Comparison of ENCODE assay signal across 15 cellular contexts in genomic region chr11:47603295-47603694, GRCh38. TPM values are rescaled to one million over a fixed set of nuclear protein-coding genes. Genes with fewer than 3 reads are reported as not detected.
A peak's percentile ranks its signal among the peaks of the same experiment; 100 is the strongest.
DNase-seq lines count a peak whose midpoint lies in the region; ATAC-seq and TF ChIP-seq lines count a peak whose summit lies in the region.
"Had no signal": no experiment of that assay in that cellular context is flagged by ENCODE, and none has a peak within 500 bp of the region (broad histone marks: within the 10 kb centered on the region; RNA-seq: fewer than 3 reads in every experiment).

No MANE protein-coding gene starts in this region.

- ATAC-seq in IMR-90 (ENCODE audit: low read depth) (peak; percentile 31; the same call in 1 of the 2 replicates), aorta (ENCODE audit: low FRiP score) (no peak)
- ATAC-seq: GM12878, HCT116 had no signal

- in situ Hi-C loops in IMR-90 (cut with MboI; ENCODE audit: low sequenced_read_pairs), result no loop called here

- H2BK20ac ChIP-seq in IMR-90 (ENCODE audit: low read depth, low read length), result no peak overlapping the region

- H2AK5ac ChIP-seq in IMR-90 (ENCODE audit: low read depth, low read length) (no peak overlapping the region), mesendoderm (ENCODE audit: low read length) (no peak overlapping the region)

- no peaks in the 10 kb centered on the region for H3K9me3 ChIP-seq in IMR-90 (ENCODE audit: control insufficient read depth, insufficient read depth, low read length)
- H3K9me3 ChIP-seq in aorta (ENCODE audit: control insufficient read depth, low read length), result no peaks in the 10 kb centered on the region
- H3K9me3 ChIP-seq: BLaER1 had no signal

- H3K27me3 ChIP-seq in IMR-90 (ENCODE audit: control insufficient read depth, insufficient read depth, low read length) (no peaks in the 10 kb centered on the region; the same call in 1 of the 2 replicates), mesendoderm (ENCODE audit: insufficient read depth, low read length, poor library complexity) (no peaks in the 10 kb centered on the region), aorta (ENCODE audit: control insufficient read depth in 1 of 2, insufficient read depth in 2 of 2, low read length in 1 of 2) (no peaks in the 10 kb centered on the region)
- H3K27me3 ChIP-seq: BLaER1 had no signal

- POLR2A ChIA-PET in IMR-90 (lab: Charles Lee; ENCODE audit: unreplicated experiment), result no interaction called here

- H2BK120ac ChIP-seq in IMR-90 (ENCODE audit: low read depth, low read length) (no peak overlapping the region), mesendoderm (ENCODE audit: low read depth, low read length) (no peak overlapping the region)

- H3K56ac ChIP-seq in IMR-90 (ENCODE audit: extremely low read depth, insufficient read depth, low read length) (no peak overlapping the region), mesendoderm (ENCODE audit: low read length) (no peak overlapping the region)

- H2AFZ ChIP-seq in IMR-90 (replicated peaks; ENCODE audit: low read length, poor library complexity), result no peak overlapping the region

- dilution Hi-C loops in IMR-90 (cut with HindIII; ENCODE audit: low sequenced_read_pairs, unreplicated experiment), result no loop called here

- no peaks in the 10 kb centered on the region for H3K79me1 ChIP-seq in IMR-90 (ENCODE audit: low read depth in 1 of 2, low read length in 2 of 2)
- no peaks in the 10 kb centered on the region for H3K79me1 ChIP-seq in mesendoderm (ENCODE audit: low read length)

- intact Hi-C loops in IMR-90 (cut with micrococcal nuclease), result no loop called here
- intact Hi-C loops in aorta (cut with DNase I), result no loop called here

- no peaks in the 10 kb centered on the region for H3K79me2 ChIP-seq in mesendoderm (ENCODE audit: control insufficient read depth, insufficient read depth, low read length)

- TF ChIP-seq RAD21 in IMR-90 (IDR thresholded peaks at IDR 0.05; ENCODE audit: low read length), result no peak

- H3K4me3 ChIP-seq in IMR-90 (ENCODE audit: insufficient read depth, low read depth, low read length) (no peak overlapping the region), fibroblast of the aortic adventitia (ENCODE audit: low read depth, low read length) (no peak overlapping the region), mesendoderm (ENCODE audit: low read length) (no peak overlapping the region), aorta (ENCODE audit: low read length in 2 of 2) (no peak overlapping the region)
- H3K4me3 ChIP-seq: BLaER1, GM12878 had no signal

- H4K5ac ChIP-seq in IMR-90 (ENCODE audit: low read depth, low read length) (no peak overlapping the region), mesendoderm (ENCODE audit: low read length) (no peak overlapping the region)

- no peak overlapping the region for H2BK15ac ChIP-seq in IMR-90 (ENCODE audit: low read depth, low read length)
- no peak overlapping the region for H2BK15ac ChIP-seq in mesendoderm (replicated peaks; ENCODE audit: low read depth)

- no peak overlapping the region for H4K91ac ChIP-seq in IMR-90 (ENCODE audit: insufficient read depth, low read depth, low read length)

- CTCF ChIA-PET in IMR-90 (lab: Yijun Ruan, JAX), result no interaction called here

- peaks cover 6% of the 10 kb centered on the region for H3K9me1 ChIP-seq in IMR-90 (ENCODE audit: insufficient read depth, low read length)

- H3K4me1 ChIP-seq in IMR-90 (ENCODE audit: control insufficient read depth, insufficient read depth, low read length) (peaks cover 8% of the 10 kb centered on the region), mesendoderm (ENCODE audit: control insufficient read depth, low read depth, low read length) (no peaks in the 10 kb centered on the region), aorta (ENCODE audit: control insufficient read depth in 1 of 2, insufficient read depth in 2 of 2, low read length in 2 of 2) (peaks cover 0 to 3% of the 10 kb centered on the region in 2 donors)

- H3K27ac ChIP-seq in IMR-90 (ENCODE audit: insufficient read depth, low read length) (no peak overlapping the region), mesendoderm (ENCODE audit: low read depth, low read length) (no peak overlapping the region), aorta (ENCODE audit: low read depth in 1 of 2, low read length in 2 of 2) (no peak overlapping the region)
- H3K27ac ChIP-seq: BLaER1 had no signal

- 100% methylated on average over 2 of the region's 4 CpGs; no CpG with 5 or more reads in 1 of the 2 experiments for WGBS in IMR-90 (ENCODE audit: extremely low coverage in 2 of 2, insufficient read length in 1 of 2), 2 experiments
- no CpG with 5 or more reads among the region's 4 CpGs for WGBS in mesendoderm (ENCODE audit: extremely low coverage, insufficient coverage, low lambda C conversion rate)
- WGBS in aorta, 2 donors, result 62 to 71% methylated on average over 4 of the region's 4 CpGs

- no peak overlapping the region for H3K4ac ChIP-seq in IMR-90 (ENCODE audit: low read depth, low read length)
- H3K4ac ChIP-seq in mesendoderm (ENCODE audit: low read depth, low read length), result no peak overlapping the region

- DNase-seq in AG20443 (ENCODE audit: low spot score) (peak; percentile 62), IMR-90 (peak; percentile 37), fibroblast of the aortic adventitia (ENCODE audit: low read depth) (peak; percentile 64), AML-193 (lab: John Stamatoyannopoulos, UW) (no peak), NCI-H146 treated with DMSO at 0.1 percent for 48 hours (lab: John Stamatoyannopoulos, UW; ENCODE audit: unreplicated experiment) (no peak), mesendoderm (no peak), aorta (no peak)
- DNase-seq: ACHN; CD8-positive, alpha-beta memory T cell; DMS53; KBM-7 had no signal

- H2AK9ac ChIP-seq in IMR-90 (replicated peaks; ENCODE audit: low read depth, low read length, poor library complexity), result no peak overlapping the region

- H3K18ac ChIP-seq in IMR-90 (ENCODE audit: low read depth, low read length) (no peak overlapping the region), mesendoderm (ENCODE audit: low read length) (no peak overlapping the region)

- no peak overlapping the region for H3K23ac ChIP-seq in IMR-90 (ENCODE audit: low read depth, low read length)
- no peak overlapping the region for H3K23ac ChIP-seq in mesendoderm (ENCODE audit: low read length)

- TF ChIP-seq POLR2A in IMR-90 (IDR thresholded peaks at IDR 0.05; ENCODE audit: low read depth, low read length), result no peak

- no peaks in the 10 kb centered on the region for H3K36me3 ChIP-seq in IMR-90 (ENCODE audit: control insufficient read depth, insufficient read depth, low read length)
- no peaks in the 10 kb centered on the region for H3K36me3 ChIP-seq in mesendoderm (ENCODE audit: control insufficient read depth, insufficient read depth, low read length)
- no peaks in the 10 kb centered on the region for H3K36me3 ChIP-seq in aorta (ENCODE audit: control insufficient read depth in 1 of 2, insufficient read depth in 2 of 2, low read length in 1 of 2)
- H3K36me3 ChIP-seq: BLaER1 had no signal

- H3K4me2 ChIP-seq in IMR-90 (ENCODE audit: low read depth, low read length), result no peak overlapping the region
- H3K4me2 ChIP-seq in mesendoderm (ENCODE audit: low read length), result no peak overlapping the region
- H3K4me2 ChIP-seq: BLaER1 had no signal

- H2BK5ac ChIP-seq in IMR-90 (ENCODE audit: low read depth, low read length, poor library complexity, severe bottlenecking) (no peak overlapping the region), mesendoderm (ENCODE audit: low read length) (no peak overlapping the region)

- H4K8ac ChIP-seq in IMR-90 (ENCODE audit: low read depth in 2 of 2, low read length in 2 of 2), result no peak overlapping the region
- no peak overlapping the region for H4K8ac ChIP-seq in mesendoderm (ENCODE audit: low read depth, low read length)

- H4K20me1 ChIP-seq in IMR-90 (ENCODE audit: insufficient read depth, low read length), result peaks cover 7% of the 10 kb centered on the region; the same call in 1 of the 2 replicates
- H4K20me1 ChIP-seq: BLaER1 had no signal

- TF ChIP-seq CTCF in IMR-90 (conservative IDR thresholded peaks at IDR 0.05; ENCODE audit: low read depth, low read length), result no peak
- no peak for TF ChIP-seq CTCF in fibroblast of the aortic adventitia (IDR thresholded peaks at IDR 0.05; ENCODE audit: insufficient read depth, low read length)

- H3K9ac ChIP-seq in IMR-90 (ENCODE audit: low read depth, low read length) (no peak overlapping the region), mesendoderm (ENCODE audit: low read length) (no peak overlapping the region)
- H3K9ac ChIP-seq: BLaER1 had no signal

- H3K14ac ChIP-seq in IMR-90 (replicated peaks; ENCODE audit: low read depth, low read length), result no peak overlapping the region

- BruUV-seq in IMR-90 (replicated peaks; lab: Mats Ljungman, UMichigan), result no TSS peak

RNA-seq across cellular contexts. Expression of gene C1QTNF4, which starts 9.1 kb away (rescaled TPM):
- total RNA-seq in IMR-90 (2012; rRNA removed) (under 0.01 TPM in 1 of 2 replicates, not detected in the other), fibroblast of the aortic adventitia (ENCODE audit: low replicate concordance) (not detected in 2 replicates), aorta (1 to 10 TPM; 2.3 TPM)
- polyA plus RNA-seq in IMR-90 (2012; rRNA removed) (0.12 and 0.16 TPM in 2 replicates), aorta (1 to 10 TPM in 1 of 2 donors, under 1 TPM in 1; 0.63 to 3.1 TPM)
- polyA plus RNA-seq in IMR-90 (2012; cell fraction: cytosol; rRNA removed), result 0.03 and 0.45 TPM in 2 replicates
- 0.31 and 0.89 TPM in 2 replicates for polyA plus RNA-seq in IMR-90 (2012; cell fraction: nucleus; rRNA removed; ENCODE audit: low replicate concordance)
- polyA plus RNA-seq in mesendoderm (2013, experiment 1 of 2), result 0.53 TPM
- 0.52 TPM for polyA plus RNA-seq in mesendoderm (2013, experiment 2 of 2)
- total RNA-seq: A172 had no signal
- polyA plus RNA-seq: CD8-positive, alpha-beta memory T cell; GM12878 had no signal

RNA-seq across cellular contexts. Expression of gene FAM180B, which starts 16.8 kb away (rescaled TPM):
- total RNA-seq in IMR-90 (2012; rRNA removed) (not detected in 2 replicates), fibroblast of the aortic adventitia (ENCODE audit: low replicate concordance) (not detected in 2 replicates), aorta (1 to 10 TPM; 1.7 to 4.8 TPM)
- polyA plus RNA-seq in IMR-90 (2012; rRNA removed) (not detected in 2 replicates), aorta (under 1 TPM in 1 of 2 donors, not detected in 1; 0.38 TPM)
- 0.02 TPM in 1 of 2 replicates, not detected in the other for polyA plus RNA-seq in IMR-90 (2012; cell fraction: cytosol; rRNA removed)
- polyA plus RNA-seq in IMR-90 (2012; cell fraction: nucleus; rRNA removed; ENCODE audit: low replicate concordance), result 0.14 and 0.29 TPM in 2 replicates
- 0.07 TPM for polyA plus RNA-seq in mesendoderm (2013, experiment 1 of 2)
- 0.03 TPM for polyA plus RNA-seq in mesendoderm (2013, experiment 2 of 2)
- total RNA-seq: A172 had no signal
- polyA plus RNA-seq: CD8-positive, alpha-beta memory T cell had no signal

RNA-seq across cellular contexts. Expression of gene NDUFS3, which starts 24.4 kb away (rescaled TPM):
- total RNA-seq in IMR-90 (2012; rRNA removed), result 77.1 and 79.7 TPM in 2 replicates
- polyA plus RNA-seq in IMR-90 (2012; rRNA removed), result 108 and 114 TPM in 2 replicates
- polyA plus RNA-seq in IMR-90 (2012; cell fraction: cytosol; rRNA removed), result 158 and 196 TPM in 2 replicates
- polyA plus RNA-seq in IMR-90 (2012; cell fraction: nucleus; rRNA removed; ENCODE audit: low replicate concordance), result 127 and 140 TPM in 2 replicates
- 56.5 and 157 TPM in 2 replicates for total RNA-seq in fibroblast of the aortic adventitia (ENCODE audit: low replicate concordance)
- polyA plus RNA-seq in mesendoderm (2013, experiment 1 of 2), result 123 TPM
- 123 TPM for polyA plus RNA-seq in mesendoderm (2013, experiment 2 of 2)
- total RNA-seq in aorta, result 10 to 100 TPM; 52.2 to 56.2 TPM
- polyA plus RNA-seq in aorta, result 100 to 1,000 TPM in 1 of 2 donors, 10 to 100 TPM in 1; 80.3 to 106 TPM

RNA-seq across cellular contexts. Expression of gene KBTBD4, which starts 24.5 kb away (rescaled TPM):
- total RNA-seq in IMR-90 (2012; rRNA removed), result 37.2 and 41.6 TPM in 2 replicates
- polyA plus RNA-seq in IMR-90 (2012; rRNA removed), result 12.2 and 14.9 TPM in 2 replicates
- 9.1 and 21.9 TPM in 2 replicates for polyA plus RNA-seq in IMR-90 (2012; cell fraction: cytosol; rRNA removed)
- 6.9 and 10.5 TPM in 2 replicates for polyA plus RNA-seq in IMR-90 (2012; cell fraction: nucleus; rRNA removed; ENCODE audit: low replicate concordance)
- total RNA-seq in fibroblast of the aortic adventitia (ENCODE audit: low replicate concordance), result 28.4 and 29.9 TPM in 2 replicates
- 8.1 TPM for polyA plus RNA-seq in mesendoderm (2013, experiment 1 of 2)
- 8.4 TPM for polyA plus RNA-seq in mesendoderm (2013, experiment 2 of 2)
- 10 to 100 TPM; 11.1 to 13.5 TPM for total RNA-seq in aorta
- 10 to 100 TPM in 1 of 2 donors, 1 to 10 TPM in 1; 8.9 to 13.3 TPM for polyA plus RNA-seq in aorta

RNA-seq across cellular contexts. Expression of gene PTPMT1, which starts 37.9 kb away (rescaled TPM):
- total RNA-seq in IMR-90 (2012; rRNA removed) (51.4 and 55.0 TPM in 2 replicates), fibroblast of the aortic adventitia (ENCODE audit: low replicate concordance) (25.6 and 44.1 TPM in 2 replicates), aorta (10 to 100 TPM; 25.6 to 26.1 TPM)
- polyA plus RNA-seq in IMR-90 (2012; rRNA removed) (51.6 and 58.3 TPM in 2 replicates), aorta (10 to 100 TPM; 45.9 to 51.5 TPM)
- 77.4 and 85.2 TPM in 2 replicates for polyA plus RNA-seq in IMR-90 (2012; cell fraction: cytosol; rRNA removed)
- polyA plus RNA-seq in IMR-90 (2012; cell fraction: nucleus; rRNA removed; ENCODE audit: low replicate concordance), result 29.3 and 32.5 TPM in 2 replicates
- 57.4 TPM for polyA plus RNA-seq in mesendoderm (2013, experiment 1 of 2)
- 59.5 TPM for polyA plus RNA-seq in mesendoderm (2013, experiment 2 of 2)

Comparison
In these comparisons a context has a peak if more than half of its experiments do, and no peak if none do; other contexts are left out.
1. DNase-seq: peak in AG20443 (single experiment), IMR-90 (single experiment) and fibroblast of the aortic adventitia (single experiment); none in AML-193 (0 of 2), NCI-H146 treated with DMSO at 0.1 percent for 48 hours (single experiment), mesendoderm (single experiment) and aorta (0 of 2).